ENCODE assay signal across 1 cellular context in genomic region chr2:233968556-233968955, GRCh38.
TF ChIP-seq lines count a peak whose summit lies in the region.

No MANE protein-coding gene starts in this region.

TF ChIP-seq in GM12878, 131 proteins besides CTCF, POLR2A, EP300 and RAD21:
- peak; percentile 45; the same call in 1 of the 2 replicates for TF ChIP-seq IKZF1 (conservative IDR thresholded peaks at IDR 0.05)
- TF ChIP-seq RUNX3 (IDR thresholded peaks at IDR 0.05; ENCODE audit: low read length) = 0 out of 2 replicates have a peak, but pooled peaks have one; percentile 11
- TF ChIP-seq PAX8 (IDR thresholded peaks at IDR 0.05) = no peak
